Comparison of ENCODE assay signal across 1 cellular context in the genomic region with DNA sequence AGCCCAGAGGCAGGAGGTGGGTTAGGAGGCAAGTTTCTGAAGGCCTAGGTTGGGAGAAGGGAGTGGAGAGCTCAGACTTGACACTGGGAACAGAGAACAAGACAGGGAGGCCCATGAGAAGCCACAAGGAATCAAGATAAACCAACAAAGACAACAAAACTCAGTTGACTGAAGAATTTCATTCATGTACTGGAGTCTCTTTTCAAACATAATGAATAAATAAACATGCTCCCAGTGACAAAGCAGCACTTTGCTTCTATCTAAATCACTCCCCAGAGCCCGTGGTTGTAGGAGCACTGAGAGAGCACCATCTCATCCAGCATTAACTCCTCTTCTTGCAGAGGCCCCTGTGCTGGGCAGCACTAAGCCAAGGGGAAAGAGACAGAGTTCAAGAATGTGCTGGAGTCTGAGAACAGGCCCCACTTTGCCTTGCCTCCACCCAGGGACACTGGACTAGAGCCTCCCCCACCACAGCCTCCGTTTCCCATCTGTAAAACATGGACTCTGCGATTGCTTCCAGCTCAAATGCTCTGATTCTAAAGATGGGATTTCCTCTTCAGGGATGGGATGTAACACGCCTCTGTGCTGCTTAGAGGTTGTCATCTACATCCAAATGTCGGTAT.
TF ChIP-seq lines count a peak whose summit lies in the region.

No MANE protein-coding gene starts in this region.

TF ChIP-seq in A549, 52 proteins besides CTCF, POLR2A, EP300 and RAD21 (continued from another document):
- TF ChIP-seq, protein P1, sequence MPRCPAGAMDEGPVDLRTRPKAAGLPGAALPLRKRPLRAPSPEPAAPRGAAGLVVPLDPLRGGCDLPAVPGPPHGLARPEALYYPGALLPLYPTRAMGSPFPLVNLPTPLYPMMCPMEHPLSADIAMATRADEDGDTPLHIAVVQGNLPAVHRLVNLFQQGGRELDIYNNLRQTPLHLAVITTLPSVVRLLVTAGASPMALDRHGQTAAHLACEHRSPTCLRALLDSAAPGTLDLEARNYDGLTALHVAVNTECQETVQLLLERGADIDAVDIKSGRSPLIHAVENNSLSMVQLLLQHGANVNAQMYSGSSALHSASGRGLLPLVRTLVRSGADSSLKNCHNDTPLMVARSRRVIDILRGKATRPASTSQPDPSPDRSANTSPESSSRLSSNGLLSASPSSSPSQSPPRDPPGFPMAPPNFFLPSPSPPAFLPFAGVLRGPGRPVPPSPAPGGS (IDR thresholded peaks at IDR 0.05) = no peak
- TF ChIP-seq, protein P2, sequence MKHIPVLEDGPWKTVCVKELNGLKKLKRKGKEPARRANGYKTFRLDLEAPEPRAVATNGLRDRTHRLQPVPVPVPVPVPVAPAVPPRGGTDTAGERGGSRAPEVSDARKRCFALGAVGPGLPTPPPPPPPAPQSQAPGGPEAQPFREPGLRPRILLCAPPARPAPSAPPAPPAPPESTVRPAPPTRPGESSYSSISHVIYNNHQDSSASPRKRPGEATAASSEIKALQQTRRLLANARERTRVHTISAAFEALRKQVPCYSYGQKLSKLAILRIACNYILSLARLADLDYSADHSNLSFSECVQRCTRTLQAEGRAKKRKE (CRISPR knock-in tag; IDR thresholded peaks at IDR 0.05; ENCODE audit: low read depth) = no peak
- no peak for TF ChIP-seq SREBF2 (IDR thresholded peaks at IDR 0.05)
